Comparison of ENCODE assay signal across 8 cellular contexts in the genomic region with DNA sequence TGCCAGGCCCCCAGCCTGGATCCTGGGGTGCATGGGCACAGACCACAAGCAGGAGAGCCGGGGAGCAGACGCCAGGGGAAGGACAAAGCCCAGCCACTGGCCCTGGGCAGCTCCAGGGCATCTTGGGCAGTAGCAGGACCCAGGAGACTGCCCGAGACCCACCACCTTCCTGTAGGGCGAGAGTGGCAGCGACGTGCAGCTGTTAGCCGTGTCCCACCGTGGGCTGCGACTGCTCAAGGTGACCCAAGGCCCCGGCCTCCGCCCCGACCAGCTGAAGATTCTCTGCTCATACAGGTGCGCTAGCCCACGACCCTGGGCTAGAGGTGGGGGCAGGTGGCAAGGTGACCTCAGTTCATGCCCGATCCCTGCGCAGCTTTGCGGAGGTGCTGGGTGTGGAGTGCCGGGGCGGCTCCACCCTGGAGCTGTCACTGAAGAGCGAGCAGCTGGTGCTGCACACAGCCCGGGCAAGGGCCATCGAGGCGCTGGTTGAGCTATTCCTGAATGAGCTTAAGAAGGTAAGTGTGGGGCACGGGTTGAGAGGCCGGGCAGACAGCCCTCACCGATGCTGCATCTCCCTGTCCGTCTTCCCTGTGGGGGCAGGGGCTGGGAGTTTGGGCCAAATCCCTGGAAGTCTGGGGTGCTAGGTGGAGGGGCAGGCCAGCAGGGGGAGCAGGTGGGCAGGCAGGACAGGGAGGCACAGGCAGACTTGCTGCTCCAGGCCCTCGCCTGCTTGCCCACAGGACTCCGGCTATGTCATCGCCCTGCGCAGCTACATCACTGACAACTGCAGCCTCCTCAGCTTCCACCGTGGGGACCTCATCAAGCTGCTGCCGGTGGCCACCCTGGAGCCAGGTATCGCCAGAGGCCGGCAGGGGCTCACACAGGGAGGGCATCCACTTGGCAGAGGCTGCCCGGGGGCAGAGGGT. TPM values are rescaled to one million over a fixed set of nuclear protein-coding genes. Genes with fewer than 3 reads are reported as not detected.
DNase-seq lines count a peak whose midpoint lies in the region; ATAC-seq and TF ChIP-seq lines count a peak whose summit lies in the region.

No MANE protein-coding gene starts in this region.

- H3K4me1 Mint-ChIP-seq in progenitor cell of endocrine pancreas (ENCODE audit: low read depth), result no peaks in the 10 kb centered on the region

- POLR2A ChIA-PET in A673 (lab: Charles Lee; ENCODE audit: low non-redundant PET), result interaction anchor here (0.5 kb wide), 1 partner anchor 34 kb away, joined by 3 read pairs; no protein-coding TSS in a partner anchor

- H3K36me3 Mint-ChIP-seq in progenitor cell of endocrine pancreas (ENCODE audit: insufficient read depth), result peaks cover 6% of the 10 kb centered on the region

- 83% methylated on average over 29 of the region's 36 CpGs for WGBS in prostate gland

- TF ChIP-seq CTCF in A673 (conservative IDR thresholded peaks at IDR 0.05; ENCODE audit: low read depth, low read length) (peak; percentile 60), choroid plexus epithelial cell (conservative IDR thresholded peaks at IDR 0.05; ENCODE audit: low read depth, low read length) (peak; percentile 61), progenitor cell of endocrine pancreas (IDR thresholded peaks at IDR 0.05; ENCODE audit: unreplicated experiment) (peak; percentile 51), prostate gland (IDR thresholded peaks at IDR 0.05) (peak in 1 of 4 experiments; percentile 21)

- no peak overlapping the region for H3K4me3 Mint-ChIP-seq in progenitor cell of endocrine pancreas (ENCODE audit: low read depth)

- H3K4me3 ChIP-seq in A673 (ENCODE audit: low read depth, low read length, poor library complexity, severe bottlenecking), result no peak overlapping the region
- H3K4me3 ChIP-seq in choroid plexus epithelial cell (ENCODE audit: low read depth, low read length), result no peak overlapping the region
- H3K4me3 ChIP-seq in prostate gland, result no peak overlapping the region

- intact Hi-C loops in A673 (cut with micrococcal nuclease; ENCODE audit: unreplicated experiment) (no loop called here), prostate gland (cut with DNase I) (no loop called here)

- BruUV-seq in A673 (replicated peaks; lab: Mats Ljungman, UMichigan), result no TSS peak

- CTCF ChIA-PET in A673 (lab: Charles Lee), result interaction anchor here (1.7 kb wide), 1 partner anchor 128 kb away, joined by 5 read pairs; no protein-coding TSS in a partner anchor

- DNase-seq in A673 (ENCODE audit: low spot score) (peak; percentile 57), ELF-1 (ENCODE audit: low read depth, low spot score) (peak; percentile 80), NCI-H82 (lab: John Stamatoyannopoulos, UW) (peak; percentile 73), choroid plexus epithelial cell (ENCODE audit: low read depth) (peak; percentile 54), progenitor cell of endocrine pancreas (ENCODE audit: low spot score, unreplicated experiment) (no peak), GDM1 (lab: John Stamatoyannopoulos, UW) (no peak), prostate gland (ENCODE audit: low spot score) (no peak)

- H3K27ac ChIP-seq in A673 (ENCODE audit: low read depth, low read length, poor library complexity, severe bottlenecking), result no peak overlapping the region
- H3K27ac ChIP-seq in prostate gland, result no peak overlapping the region

- no peaks in the 10 kb centered on the region for H3K27me3 Mint-ChIP-seq in progenitor cell of endocrine pancreas

- H3K27me3 ChIP-seq in A673 (replicated peaks; ENCODE audit: insufficient read depth, low read depth, low read length, poor library complexity) (no peaks in the 10 kb centered on the region), prostate gland (replicated peaks; ENCODE audit: insufficient read depth) (no peaks in the 10 kb centered on the region)

- TF ChIP-seq POLR2A in prostate gland (IDR thresholded peaks at IDR 0.05), result no peak

- no peak for ATAC-seq in HG02970 (IDR thresholded peaks at IDR 0.05; ENCODE audit: low FRiP score, unreplicated experiment)

- no peaks in the 10 kb centered on the region for H3K9me3 ChIP-seq in A673 (ENCODE audit: low read depth, low read length, poor library complexity, severe bottlenecking)
- H3K9me3 ChIP-seq in prostate gland, result no peaks in the 10 kb centered on the region

- H3K36me3 ChIP-seq in A673 (ENCODE audit: insufficient read depth, low read length, poor library complexity, severe bottlenecking), result no peaks in the 10 kb centered on the region
- no peaks in the 10 kb centered on the region for H3K36me3 ChIP-seq in prostate gland

- H3K9me3 Mint-ChIP-seq in progenitor cell of endocrine pancreas (ENCODE audit: low read depth), result no peaks in the 10 kb centered on the region

- H3K4me1 ChIP-seq in A673 (ENCODE audit: insufficient read depth, low read length, poor library complexity, severe bottlenecking), result no peaks in the 10 kb centered on the region
- H3K4me1 ChIP-seq in prostate gland (replicated peaks), result no peaks in the 10 kb centered on the region

- H3K27ac Mint-ChIP-seq in progenitor cell of endocrine pancreas, result no peak overlapping the region

RNA-seq across cellular contexts. Expression of a gene that starts 13.5 kb away (rescaled TPM):
- total RNA-seq in A673 (2021) (0.22 TPM in 1 of 2 replicates, not detected in the other), progenitor cell of endocrine pancreas (3.3 and 4.4 TPM in 2 replicates), prostate gland (1 to 10 TPM in 1 of 2 donors, under 1 TPM in 1; 0.27 to 4.1 TPM)

RNA-seq across cellular contexts. Expression of a gene that starts 32.2 kb away (rescaled TPM):
- 9.3 and 14.7 TPM in 2 replicates for total RNA-seq in A673 (2021)
- total RNA-seq in progenitor cell of endocrine pancreas, result 336 and 337 TPM in 2 replicates
- total RNA-seq in prostate gland, result 100 to 1,000 TPM in 1 of 2 donors, 10 to 100 TPM in 1; 86.5 to 214 TPM

RNA-seq across cellular contexts. Expression of a gene that starts 47.2 kb away (rescaled TPM):
- total RNA-seq in A673 (2021), result 30.6 and 39.0 TPM in 2 replicates
- 66.8 and 67.7 TPM in 2 replicates for total RNA-seq in progenitor cell of endocrine pancreas
- total RNA-seq in prostate gland, result 100 to 1,000 TPM in 1 of 2 donors, 10 to 100 TPM in 1; 33.6 to 132 TPM

RNA-seq across cellular contexts. Expression of a gene that starts 47.4 kb away (rescaled TPM):
- total RNA-seq in A673 (2021), result 98.1 and 114 TPM in 2 replicates
- total RNA-seq in progenitor cell of endocrine pancreas, result 102 and 103 TPM in 2 replicates
- 10 to 100 TPM; 50.4 to 72.3 TPM for total RNA-seq in prostate gland

Comparison
In these comparisons a context has a peak if more than half of its experiments do, and no peak if none do; other contexts are left out.
1. DNase-seq: peak in A673 (single experiment), ELF-1 (single experiment), NCI-H82 (single experiment) and choroid plexus epithelial cell (single experiment); none in progenitor cell of endocrine pancreas (single experiment), GDM1 (single experiment) and prostate gland (single experiment).